Comparison of ENCODE assay signal across 15 cellular contexts in genomic region chr6:7425808-7426190, GRCh38. TPM values are rescaled to one million over a fixed set of nuclear protein-coding genes. Genes with fewer than 3 reads are reported as not detected.
DNase-seq lines count a peak whose midpoint lies in the region; ATAC-seq, FAIRE-seq and TF ChIP-seq lines count a peak whose summit lies in the region.
"Had no signal": no experiment of that assay in that cellular context is flagged by ENCODE, and none has a peak within 500 bp of the region (broad histone marks: within the 10 kb centered on the region; RNA-seq: fewer than 3 reads in every experiment).

No MANE protein-coding gene starts in this region.

- TF ChIP-seq POLR2A in HepG2 (IDR thresholded peaks at IDR 0.05; ENCODE audit: insufficient read depth in 1 of 2, low read depth in 2 of 2, low read length in 2 of 2) = no peak
- no peak for TF ChIP-seq POLR2A in right lobe of liver (IDR thresholded peaks at IDR 0.05)
- no peak for TF ChIP-seq POLR2A in spleen (IDR thresholded peaks at IDR 0.05)

- no peak for FAIRE-seq in HepG2 (lab: Jason Lieb, UNC)
- FAIRE-seq: H54 had no signal

- CTCF ChIA-PET in HepG2 (lab: Yijun Ruan, JAX; ENCODE audit: low intra/inter-chr PET ratio, low total read pairs) = interaction anchor here (1.7 kb wide), 1 partner anchor 190 kb away, joined by 10 read pairs; no protein-coding TSS in a partner anchor

- no peak for TF ChIP-seq EP300 in HepG2 (IDR thresholded peaks at IDR 0.05; ENCODE audit: low read depth in 2 of 2, low read length in 2 of 2)
- TF ChIP-seq EP300 in HepG2 (CRISPR knock-in tag; IDR thresholded peaks at IDR 0.05; ENCODE audit: borderline replicate concordance) = no peak

- no peaks in the 10 kb centered on the region for H3K27me3 ChIP-seq in HepG2 (ENCODE audit: control insufficient read depth in 1 of 2, insufficient read depth in 2 of 2, low read length in 2 of 2)
- no peaks in the 10 kb centered on the region for H3K27me3 ChIP-seq in right lobe of liver
- no peaks in the 10 kb centered on the region for H3K27me3 ChIP-seq in right atrium auricular region
- peaks cover 0 to 3% (median 0%) of the 10 kb centered on the region in 7 donors for H3K27me3 ChIP-seq in spleen (replicated peaks in 1 of 7)
- H3K27me3 ChIP-seq: BLaER1 treated with 17β-estradiol and CSF1 and Interleukin-3, amounts not matched to agents 10 nM and 100 nM had no signal

- no peak for TF ChIP-seq RAD21 in HepG2 (CRISPR knock-in tag; IDR thresholded peaks at IDR 0.05)

- intact Hi-C loops in HepG2 (cut with micrococcal nuclease; ENCODE audit: unreplicated experiment) (loop anchor here (1.0 to 2.0 kb wide), 4 partner anchors 118 to 190 kb away; partner anchors contain the start of gene SNRNP48), right lobe of liver (cut with DNase I) (loop anchor here in 1 of 2 donors (10.0 kb wide), 1 partner anchor 189 kb away; no protein-coding TSS in a partner anchor), spleen (cut with DNase I; ENCODE audit: low total_unique reads) (no loop called here)

- H3K4me1 ChIP-seq in HepG2 (ENCODE audit: insufficient read depth, low read length) (peaks cover 26% of the 10 kb centered on the region), right lobe of liver (peaks cover 0 to 6% (median 0%) of the 10 kb centered on the region in 4 donors), right atrium auricular region (no peaks in the 10 kb centered on the region), spleen (peaks cover 0 to 1% (median 0%) of the 10 kb centered on the region in 6 donors)

- H4K20me1 ChIP-seq in HepG2 (ENCODE audit: insufficient read depth, low read length) = no peaks in the 10 kb centered on the region
- H4K20me1 ChIP-seq: BLaER1 treated with 17β-estradiol and CSF1 and Interleukin-3, amounts not matched to agents 10 nM and 100 nM had no signal

- POLR2A ChIA-PET in HepG2 (lab: Yijun Ruan, JAX) = interaction anchor here (1.0 to 4.7 kb wide), 15 partner anchors 10 to 190 kb away, joined by 4 to 42 read pairs (median 9); partner anchors contain the start of genes CAGE1, DSP, RIOK1 and SNRNP48

- H3K9me3 ChIP-seq in HepG2 (ENCODE audit: low read length) (no peaks in the 10 kb centered on the region), right lobe of liver (no peaks in the 10 kb centered on the region), right atrium auricular region (no peaks in the 10 kb centered on the region), spleen (no peaks in the 10 kb centered on the region)

- H3K4me2 ChIP-seq in HepG2 (ENCODE audit: low read depth, low read length) = no peak overlapping the region
- H3K4me2 ChIP-seq: BLaER1 treated with 17β-estradiol and CSF1 and Interleukin-3, amounts not matched to agents 10 nM and 100 nM had no signal

- H3K36me3 ChIP-seq in HepG2 (replicated peaks in 1 of 2; ENCODE audit: control insufficient read depth in 1 of 2, insufficient read depth in 2 of 2, low read length in 2 of 2) (no peaks in the 10 kb centered on the region), right lobe of liver (no peaks in the 10 kb centered on the region), right atrium auricular region (no peaks in the 10 kb centered on the region), spleen (peaks cover 0 to 2% (median 0%) of the 10 kb centered on the region in 6 donors)

- H3K4me3 ChIP-seq in HepG2 (replicated peaks in 1 of 3; ENCODE audit: insufficient read depth in 1 of 3, low read depth in 2 of 3, low read length in 3 of 3) (no peak overlapping the region), right lobe of liver (no peak overlapping the region), right atrium auricular region (no peak overlapping the region), spleen (no peak overlapping the region)
- H3K4me3 ChIP-seq: BLaER1 treated with 17β-estradiol and CSF1 and Interleukin-3, amounts not matched to agents 10 nM and 100 nM had no signal

- H3K27ac ChIP-seq in HepG2 (ENCODE audit: extremely low read length, insufficient read depth, low read length) (no peak overlapping the region), right lobe of liver (no peak overlapping the region), right atrium auricular region (peak overlapping the region; percentile 39 to 53), spleen (no peak overlapping the region)
- H3K27ac ChIP-seq: BLaER1 treated with 17β-estradiol and CSF1 and Interleukin-3, amounts not matched to agents 10 nM and 100 nM had no signal

- H3K9ac ChIP-seq in HepG2 (ENCODE audit: insufficient read depth, low read depth, low read length) = no peak overlapping the region
- H3K9ac ChIP-seq: BLaER1 treated with 17β-estradiol and CSF1 and Interleukin-3, amounts not matched to agents 10 nM and 100 nM had no signal

- in situ Hi-C loops in HepG2 (cut with HindIII; ENCODE audit: extremely low pct_ligation_motif_present, low pct_unique_long_range_greater_than_20kb) = no loop called here

- no peak for ATAC-seq in HepG2
- no peak for ATAC-seq in right lobe of liver

- 96% methylated on average over 39 of the region's 39 CpGs for WGBS in HepG2 (ENCODE audit: low lambda C conversion rate)
- 97% methylated on average over 11 of the region's 39 CpGs for WGBS in right lobe of liver (ENCODE audit: insufficient coverage, low coverage, low lambda C conversion rate, missing lambda C conversion rate)
- 97 to 99% (median 98%) methylated on average over 32 to 39 of the region's 39 CpGs for WGBS in spleen, 5 donors

- TF ChIP-seq CTCF in HepG2 (CRISPR knock-in tag; IDR thresholded peaks at IDR 0.05) (no peak), right lobe of liver (IDR thresholded peaks at IDR 0.05) (no peak), right atrium auricular region (IDR thresholded peaks at IDR 0.05) (no peak), spleen (IDR thresholded peaks at IDR 0.05 in 8 of 11, conservative IDR thresholded peaks at IDR 0.05 in 3 of 11) (no peak)

- H2AFZ ChIP-seq in HepG2 (ENCODE audit: low read length) = no peak overlapping the region

- BruUV-seq in HepG2 (replicated peaks; lab: Mats Ljungman, UMichigan) = no TSS peak

- no peaks in the 10 kb centered on the region for H3K79me2 ChIP-seq in HepG2 (ENCODE audit: insufficient read depth, low read length)

- no peak for DNase-seq in HepG2 (ENCODE audit: low spot score)
- DNase-seq in right lobe of liver = no peak
- no peak for DNase-seq in right atrium auricular region (ENCODE audit: low spot score)
- peak; percentile 76 for DNase-seq in spleen
- DNase-seq in RKO (ENCODE audit: low spot score) = no peak
- DNase-seq in activated CD4-positive, alpha-beta T cell treated with anti-CD3 and anti-CD28 coated beads, Interleukin-2, amount 50 U/mL, for 1 hour = no peak
- no peak for DNase-seq in iPS-NIHi7 (ENCODE audit: extremely low spot score)
- DNase-seq: ACHN; CD4-positive, CD25-positive, alpha-beta regulatory T cell; DMS53; GF-D8 had no signal

RNA-seq across cellular contexts. Expression of gene RIOK1, which starts 36.2 kb away (rescaled TPM):
- total RNA-seq in HepG2 (2016; rRNA removed; fragmentation: Illumina TruSeq; extraction: Trizol) (37.8 and 45.7 TPM in 2 replicates), right lobe of liver (1 to 10 TPM; 4.6 to 7.9 (median 6.7) TPM), right atrium auricular region (10 to 100 TPM in 1 of 2 donors, 1 to 10 TPM in 1; 8.5 to 13.9 TPM), spleen (10 to 100 TPM; 15.8 to 26.6 (median 20.7) TPM)
- 9.0 and 10.4 TPM in 2 replicates for total RNA-seq in HepG2 (2016; cell fraction: cytosol; rRNA removed; fragmentation: Illumina TruSeq; extraction: Trizol; ENCODE audit: low read depth)
- 39.9 and 45.0 TPM in 2 replicates for total RNA-seq in HepG2 (2016; cell fraction: insoluble cytoplasmic fraction; rRNA removed; fragmentation: Illumina TruSeq; extraction: Trizol)
- total RNA-seq in HepG2 (2016; cell fraction: membrane; rRNA removed; fragmentation: Illumina TruSeq; extraction: Trizol) = 17.4 and 18.1 TPM in 2 replicates
- total RNA-seq in HepG2 (2016; cell fraction: nucleus; rRNA removed; fragmentation: Illumina TruSeq; extraction: Trizol) = 34.6 and 34.9 TPM in 2 replicates
- polyA plus RNA-seq in HepG2 (2011; rRNA removed) (9.1 and 9.4 TPM in 2 replicates), spleen (10 to 100 TPM; 12.7 to 16.6 (median 13.0) TPM)
- polyA plus RNA-seq in HepG2 (2011; cell fraction: cytosol; rRNA removed) = 9.0 and 9.4 TPM in 2 replicates
- 40.2 and 43.0 TPM in 2 replicates for polyA plus RNA-seq in HepG2 (2011; cell fraction: nucleus; rRNA removed)
- 21.2 and 21.9 TPM in 2 replicates for polyA plus RNA-seq in HepG2 (2012)
- polyA plus RNA-seq in HepG2 (2016; cell fraction: cytosol; fragmentation: Illumina TruSeq; extraction: Trizol; ENCODE audit: low read depth) = 3.1 and 3.2 TPM in 2 replicates
- polyA plus RNA-seq in HepG2 (2016; cell fraction: insoluble cytoplasmic fraction; fragmentation: Illumina TruSeq; extraction: Trizol; ENCODE audit: low read depth) = 42.5 and 43.5 TPM in 2 replicates
- 7.3 and 8.5 TPM in 2 replicates for polyA plus RNA-seq in HepG2 (2016; cell fraction: membrane; fragmentation: Illumina TruSeq; extraction: Trizol; ENCODE audit: low read depth)
- polyA plus RNA-seq in HepG2 (2016; cell fraction: nucleus; fragmentation: Illumina TruSeq; extraction: Trizol; ENCODE audit: insufficient read depth, low read depth) = 47.3 and 58.2 TPM in 2 replicates
- polyA minus RNA-seq in HepG2 (2011; rRNA and poly(A)+ RNA removed; ENCODE audit: low replicate concordance) = 12.4 and 18.6 TPM in 2 replicates
- 5.8 and 6.5 TPM in 2 replicates for polyA minus RNA-seq in HepG2 (2011; cell fraction: cytosol; rRNA and poly(A)+ RNA removed)
- polyA minus RNA-seq in HepG2 (2011; cell fraction: nucleus; rRNA and poly(A)+ RNA removed) = 28.8 and 43.3 TPM in 2 replicates

RNA-seq across cellular contexts. Expression of gene CAGE1, which starts 36.3 kb away (rescaled TPM):
- total RNA-seq in HepG2 (2016; rRNA removed; fragmentation: Illumina TruSeq; extraction: Trizol) = 0.15 TPM in 1 of 2 replicates, not detected in the other
- total RNA-seq in HepG2 (2016; cell fraction: cytosol; rRNA removed; fragmentation: Illumina TruSeq; extraction: Trizol; ENCODE audit: low read depth) = 0.18 and 0.61 TPM in 2 replicates
- total RNA-seq in HepG2 (2016; cell fraction: insoluble cytoplasmic fraction; rRNA removed; fragmentation: Illumina TruSeq; extraction: Trizol) = 0.17 TPM in 1 of 2 replicates, not detected in the other
- 0.15 and 0.28 TPM in 2 replicates for total RNA-seq in HepG2 (2016; cell fraction: membrane; rRNA removed; fragmentation: Illumina TruSeq; extraction: Trizol)
- 0.16 TPM in 1 of 2 replicates, not detected in the other for total RNA-seq in HepG2 (2016; cell fraction: nucleus; rRNA removed; fragmentation: Illumina TruSeq; extraction: Trizol)
- polyA plus RNA-seq in HepG2 (2011; rRNA removed) = 0.01 and 0.03 TPM in 2 replicates
- polyA plus RNA-seq in HepG2 (2011; cell fraction: cytosol; rRNA removed) = not detected in 2 replicates
- 0.03 TPM in 1 of 2 replicates, not detected in the other for polyA plus RNA-seq in HepG2 (2011; cell fraction: nucleus; rRNA removed)
- not detected in 2 replicates for polyA plus RNA-seq in HepG2 (2012)
- polyA plus RNA-seq in HepG2 (2016; cell fraction: cytosol; fragmentation: Illumina TruSeq; extraction: Trizol; ENCODE audit: low read depth) = not detected in 2 replicates
- polyA plus RNA-seq in HepG2 (2016; cell fraction: insoluble cytoplasmic fraction; fragmentation: Illumina TruSeq; extraction: Trizol; ENCODE audit: low read depth) = 0.08 and 0.11 TPM in 2 replicates
- not detected in 2 replicates for polyA plus RNA-seq in HepG2 (2016; cell fraction: membrane; fragmentation: Illumina TruSeq; extraction: Trizol; ENCODE audit: low read depth)
- 0.25 TPM in 1 of 2 replicates, not detected in the other for polyA plus RNA-seq in HepG2 (2016; cell fraction: nucleus; fragmentation: Illumina TruSeq; extraction: Trizol; ENCODE audit: insufficient read depth, low read depth)
- 0.28 and 0.61 TPM in 2 replicates for polyA minus RNA-seq in HepG2 (2011; rRNA and poly(A)+ RNA removed; ENCODE audit: low replicate concordance)
- polyA minus RNA-seq in HepG2 (2011; cell fraction: cytosol; rRNA and poly(A)+ RNA removed) = not detected in 2 replicates
- 0.39 and 0.62 TPM in 2 replicates for polyA minus RNA-seq in HepG2 (2011; cell fraction: nucleus; rRNA and poly(A)+ RNA removed)
- total RNA-seq in right lobe of liver = not detected
- not detected for total RNA-seq in right atrium auricular region
- not detected for total RNA-seq in spleen
- polyA plus RNA-seq in spleen = not detected
- total RNA-seq: A172 had no signal
- polyA plus RNA-seq: IgD-negative memory B cell had no signal

Comparison
In these comparisons a context has a peak if more than half of its experiments do, and no peak if none do; other contexts are left out.
1. H3K27ac ChIP-seq: peak in right atrium auricular region (2 of 2); none in HepG2 (single experiment), right lobe of liver (0 of 3) and spleen (0 of 8).